In genomic region chr6:138682722-138683521, GRCh38 we compare ENCODE assay signal across 1 cellular context.
A peak's percentile ranks its signal among the peaks of the same experiment; 100 is the strongest.
TF ChIP-seq lines count a peak whose summit lies in the region.

No MANE protein-coding gene starts in this region.

TF ChIP-seq in HEK293, 187 proteins besides CTCF, POLR2A, EP300 and RAD21 (continued from another document):
- peak; percentile 44 for TF ChIP-seq ZIC2 (tag by site-specific recombination; IDR thresholded peaks at IDR 0.05)
- TF ChIP-seq ZNF560 (tag by site-specific recombination; IDR thresholded peaks at IDR 0.05; ENCODE audit: borderline replicate concordance) = no peak
- TF ChIP-seq PRDM1 (tag by site-specific recombination; IDR thresholded peaks at IDR 0.05) = no peak
- no peak for TF ChIP-seq ZNF514 (tag by site-specific recombination; IDR thresholded peaks at IDR 0.05)
- TF ChIP-seq ZNF600 (tag by site-specific recombination; IDR thresholded peaks at IDR 0.05) = peak; percentile 46; the same call in 1 of the 2 replicates
- peak; percentile 34; the same call in 1 of the 2 replicates for TF ChIP-seq ZBTB8A (tag by site-specific recombination; IDR thresholded peaks at IDR 0.05)
- TF ChIP-seq ZNF211 (tag by site-specific recombination; IDR thresholded peaks at IDR 0.05; ENCODE audit: low read depth) = no peak
- no peak for TF ChIP-seq SETDB1 (IDR thresholded peaks at IDR 0.05; ENCODE audit: insufficient read length, low read length)
TF ChIP-seq in HEK293: peak in this region for 11.
